Comparison of ENCODE assay signal across 12 cellular contexts in the genomic region with DNA sequence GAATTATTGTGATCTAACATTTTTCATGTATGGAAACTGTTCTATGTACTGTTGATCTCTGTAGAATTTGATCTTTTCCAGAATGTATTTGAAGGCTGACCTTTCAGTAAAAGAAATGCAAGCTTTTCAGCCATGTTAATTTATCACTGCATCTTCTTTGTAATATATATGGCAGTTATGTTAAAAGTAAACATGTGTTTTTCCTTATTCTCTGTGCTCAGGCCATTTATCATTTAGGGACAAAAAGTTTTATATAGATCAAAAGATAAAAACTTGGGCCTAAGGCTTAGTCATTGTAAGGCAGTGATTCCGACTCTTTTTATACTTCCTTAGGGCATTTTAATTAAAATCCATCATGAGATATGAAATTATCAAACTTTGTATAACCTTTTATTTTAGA. TPM values are rescaled to one million over a fixed set of nuclear protein-coding genes. Genes with fewer than 3 reads are reported as not detected.
DNase-seq lines count a peak whose midpoint lies in the region; ATAC-seq and TF ChIP-seq lines count a peak whose summit lies in the region.
"Had no signal": no experiment of that assay in that cellular context is flagged by ENCODE, and none has a peak within 500 bp of the region (broad histone marks: within the 10 kb centered on the region; RNA-seq: fewer than 3 reads in every experiment).

No MANE protein-coding gene starts in this region.

- H3K9me2 ChIP-seq in GM23248 (ENCODE audit: insufficient read depth): no peaks in the 10 kb centered on the region

- no peak for ATAC-seq in psoas muscle

- H3K4me1 ChIP-seq in GM23248 (ENCODE audit: insufficient read depth) (peaks cover 25% of the 10 kb centered on the region), psoas muscle (peaks cover 39% of the 10 kb centered on the region)

- H3K36me3 ChIP-seq in GM23248 (ENCODE audit: low read depth): no peaks in the 10 kb centered on the region
- peaks cover 15% of the 10 kb centered on the region for H3K36me3 ChIP-seq in SK-N-MC (ENCODE audit: insufficient read depth, low read length)
- H3K36me3 ChIP-seq in psoas muscle (ENCODE audit: insufficient read depth in 1 of 2, low read depth in 1 of 2): peaks cover 0 to 11% of the 10 kb centered on the region in 2 donors
- H3K36me3 ChIP-seq: sigmoid colon, thoracic aorta had no signal

- H3K27me3 ChIP-seq in GM23248 (replicated peaks; ENCODE audit: insufficient read depth) (no peaks in the 10 kb centered on the region), psoas muscle (ENCODE audit: insufficient read depth in 3 of 3, low read length in 2 of 3) (no peaks in the 10 kb centered on the region)
- H3K27me3 ChIP-seq: sigmoid colon had no signal

- no peak overlapping the region for H2AFZ ChIP-seq in GM23248

- no peak overlapping the region for H3K4me3 ChIP-seq in GM23248
- no peak overlapping the region for H3K4me3 ChIP-seq in SK-N-MC
- no peak overlapping the region for H3K4me3 ChIP-seq in psoas muscle
- H3K4me3 ChIP-seq: sigmoid colon, thoracic aorta had no signal

- H3K79me2 ChIP-seq in GM23248 (ENCODE audit: insufficient read depth): peaks cover 96% of the 10 kb centered on the region

- H3K9me3 ChIP-seq in GM23248 (ENCODE audit: low read depth): no peaks in the 10 kb centered on the region
- H3K9me3 ChIP-seq in SK-N-MC (ENCODE audit: low read depth, low read length): 0 out of 2 replicates have a peak, but pooled peaks cover 5% of the 10 kb centered on the region
- H3K9me3 ChIP-seq in psoas muscle: no peaks in the 10 kb centered on the region
- H3K9me3 ChIP-seq: sigmoid colon, thoracic aorta had no signal

- TF ChIP-seq CTCF in psoas muscle (IDR thresholded peaks at IDR 0.05): no peak

- in situ Hi-C loops in GM23248 (cut with MboI): no loop called here

- peak; percentile 45 for DNase-seq in GM23248
- no peak for DNase-seq in SK-N-MC (ENCODE audit: low read depth, low spot score)
- DNase-seq in epithelial cell of prostate (ENCODE audit: low read depth, low spot score): no peak
- no peak for DNase-seq in psoas muscle
- DNase-seq in NCI-H82 treated with DMSO at 0.1 percent for 48 hours (lab: John Stamatoyannopoulos, UW; ENCODE audit: unreplicated experiment): no peak
- no peak for DNase-seq in NCI-H1694 (lab: John Stamatoyannopoulos, UW)
- no peak for DNase-seq in NCI-H146 treated with DMSO at 0.1 percent for 48 hours (lab: John Stamatoyannopoulos, UW; ENCODE audit: unreplicated experiment)
- DNase-seq in OCI-M1 (lab: John Stamatoyannopoulos, UW): no peak
- DNase-seq: DMS 273 treated with DMSO at 0.1 percent for 48 hours, NCI-H187 treated with DMSO at 0.1 percent for 48 hours, sigmoid colon had no signal

- H4K20me1 ChIP-seq in GM23248 (ENCODE audit: insufficient read depth): peaks cover 7% of the 10 kb centered on the region; the same call in 1 of the 2 replicates

- WGBS in GM23248 (ENCODE audit: low coverage in 1 of 2, low lambda C conversion rate in 2 of 2, missing lambda C conversion rate in 2 of 2), 2 experiments: 58 to 62% methylated on average over 1 of the region's 1 CpG
- 88 to 95% (median 91%) methylated on average over 1 of the region's 1 CpG for WGBS in psoas muscle, 3 donors

- H3K9ac ChIP-seq in GM23248 (peak overlapping the region; percentile 35), SK-N-MC (ENCODE audit: insufficient read length) (no peak overlapping the region)

- peak overlapping the region; percentile 40 for H3K4me2 ChIP-seq in GM23248 (ENCODE audit: unreplicated experiment)

- H3K27ac ChIP-seq in GM23248: peak overlapping the region; percentile 69
- H3K27ac ChIP-seq in SK-N-MC: peak overlapping the region; percentile 54
- peak overlapping the region; percentile 25 for H3K27ac ChIP-seq in epithelial cell of prostate
- H3K27ac ChIP-seq in psoas muscle: peak overlapping the region; percentile 72
- H3K27ac ChIP-seq: thoracic aorta had no signal

- intact Hi-C loops in psoas muscle (cut with DNase I): loop anchor here (5.0 to 10.0 kb wide), 4 partner anchors 45 to 115 kb away; no protein-coding TSS in a partner anchor

- peaks cover 11% of the 10 kb centered on the region for H3F3A ChIP-seq in GM23248 (ENCODE audit: insufficient read depth)

RNA-seq across cellular contexts. Expression of a gene that starts 48.7 kb away (rescaled TPM):
- total RNA-seq in GM23248 (2014; rRNA removed; shearing (Covaris generic)): 23.4 and 34.4 TPM in 2 replicates
- polyA plus RNA-seq in GM23248 (2016; fragmentation: Nextera tagmentation; extraction: Ambion mirVana) (10.9 and 12.1 TPM in 2 replicates), psoas muscle (10 to 100 TPM; 26.6 to 67.9 (median 28.0) TPM)
- 10 to 100 TPM; 51.1 to 61.4 (median 54.5) TPM for total RNA-seq in psoas muscle
